8 cellular contexts compared by ENCODE assay signal in the genomic region with DNA sequence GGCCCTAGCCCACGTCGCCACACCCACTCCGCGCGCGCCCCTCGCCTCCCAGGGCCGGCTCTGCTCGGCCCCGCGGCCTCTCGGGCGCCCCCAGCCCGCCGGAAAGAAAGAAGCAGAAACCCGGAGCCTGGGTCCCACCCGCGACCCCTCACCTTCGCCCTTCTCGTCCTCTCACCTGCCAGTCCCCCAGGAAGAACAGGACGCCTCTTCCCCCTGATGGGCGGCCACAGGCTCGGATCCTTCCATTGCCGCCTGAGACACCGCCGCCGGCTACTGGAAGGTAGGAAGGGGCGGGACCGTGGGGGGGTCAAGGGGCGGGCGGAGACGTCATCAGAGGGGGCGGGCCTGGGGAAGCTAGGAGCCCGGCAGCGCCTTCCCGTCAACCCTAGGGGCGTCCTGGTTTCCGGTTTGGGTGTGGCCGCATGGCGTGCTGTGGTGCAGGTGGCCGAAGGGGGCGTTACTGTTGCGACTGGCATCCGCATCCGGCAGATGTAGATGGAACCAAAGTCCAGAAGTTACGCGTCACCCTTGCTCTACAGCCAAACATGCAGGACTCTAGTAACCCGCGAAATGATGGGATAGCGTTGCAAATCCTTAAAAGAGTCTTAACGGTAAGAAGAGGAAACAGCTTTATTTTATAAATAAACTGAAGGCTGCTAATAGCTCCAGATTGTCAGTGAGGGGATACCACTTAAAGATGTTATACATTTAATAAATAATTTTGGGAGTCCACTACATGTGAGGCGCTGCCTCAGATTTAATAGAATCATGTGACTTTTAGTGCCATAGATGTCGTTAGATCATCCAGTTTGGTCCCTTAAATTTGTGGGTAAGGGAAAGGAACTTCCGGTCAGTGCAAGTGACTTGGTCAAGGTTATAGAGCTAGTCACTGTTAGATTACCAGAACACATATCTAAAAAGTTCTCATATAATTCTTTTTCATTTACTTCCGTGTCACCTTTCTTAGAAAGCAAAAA. TPM values are rescaled to one million over a fixed set of nuclear protein-coding genes. Genes with fewer than 3 reads are reported as not detected.
DNase-seq lines count a peak whose midpoint lies in the region; ATAC-seq and TF ChIP-seq lines count a peak whose summit lies in the region.

TSS of gene UBA6 (minus strand) at position 282 of the 977 bp plus-strand sequence. CDS start at position 246, 36 bp downstream.

- H3K4me3 ChIP-seq in PC-9 (peak within 1 kb of the TSS; percentile 84), mucosa of rectum (ENCODE audit: low read length in 2 of 2) (peak within 1 kb of the TSS; percentile 92 to 97)

- no peaks in the 10 kb centered on the region for H4K20me1 ChIP-seq in PC-9 (ENCODE audit: insufficient read depth)

- TF ChIP-seq POLR2A in erythroblast (IDR thresholded peaks at IDR 0.05; ENCODE audit: low read length) = peak; percentile 51

- DNase-seq in DMS79 (lab: John Stamatoyannopoulos, UW) (peak; percentile 88), KBM-7 (peak; percentile 93), PC-9 (peak; percentile 89), erythroblast (lab: John Stamatoyannopoulos, UW) (peak; percentile 97)
- DNase-seq in activated T-cell treated with anti-CD3 and anti-CD28 coated beads, Interleukin-2, amount 50 U/mL, for 1 hour = peak; percentile 90
- peak; percentile 96 for DNase-seq in stimulated activated CD8-positive, alpha-beta memory T cell treated with anti-CD3 and anti-CD28 coated beads, Interleukin-4, amount 100 ng/mL, for 48 hours

- no peaks in the 10 kb centered on the region for H3K36me3 ChIP-seq in PC-9 (ENCODE audit: low read depth)
- no peaks in the 10 kb centered on the region for H3K36me3 ChIP-seq in mucosa of rectum (ENCODE audit: control insufficient read depth in 2 of 2, insufficient read depth in 2 of 2, low read length in 2 of 2)

- TF ChIP-seq CTCF in PC-9 (conservative IDR thresholded peaks at IDR 0.05) = peak; percentile 54; the same call in 1 of the 2 replicates

- H3K27me3 ChIP-seq in PC-9 (ENCODE audit: insufficient read depth, low read depth) (no peaks in the 10 kb centered on the region), mucosa of rectum (ENCODE audit: control insufficient read depth in 2 of 2, insufficient read depth in 2 of 2, low read length in 2 of 2) (no peaks in the 10 kb centered on the region)

- peaks cover 66% of the 10 kb centered on the region for H3K79me2 ChIP-seq in PC-9 (ENCODE audit: low read depth)

- peak within 1 kb of the TSS; percentile 87 for H3K4me2 ChIP-seq in PC-9

- BruUV-seq in PC-9 (replicated peaks; lab: Mats Ljungman, UMichigan) = TSS peak; percentile 35

- peaks cover 10% of the 10 kb centered on the region; the same call in 1 of the 2 replicates for H3F3A ChIP-seq in PC-9 (ENCODE audit: insufficient read depth, low read depth)

- H3K9me3 ChIP-seq in PC-9 (ENCODE audit: insufficient read depth, low read depth) (no peaks in the 10 kb centered on the region), mucosa of rectum (ENCODE audit: control insufficient read depth in 2 of 2, low read length in 2 of 2) (no peaks in the 10 kb centered on the region)

- POLR2A ChIA-PET in PC-9 (lab: Charles Lee; ENCODE audit: unreplicated experiment) = interaction anchor here (0.6 to 0.7 kb wide), 3 partner anchors 65 to 272 kb away, joined by 4 to 19 read pairs (median 6); no protein-coding TSS in a partner anchor

- H3K9me2 ChIP-seq in PC-9 (ENCODE audit: insufficient read depth) = no peaks in the 10 kb centered on the region

- peak within 1 kb of the TSS; percentile 86 for H3K27ac ChIP-seq in PC-9
- peak within 1 kb of the TSS; percentile 81 to 89 for H3K27ac ChIP-seq in mucosa of rectum (ENCODE audit: low read depth in 2 of 2, low read length in 2 of 2)

- peak within 1 kb of the TSS; percentile 83 to 95 for H3K9ac ChIP-seq in mucosa of rectum (ENCODE audit: low read depth in 1 of 2, low read length in 2 of 2)

- CTCF ChIA-PET in PC-9 (lab: Charles Lee) = interaction anchor here (1.1 to 1.7 kb wide), 2 partner anchors 11 to 45 kb away, joined by 3 to 7 read pairs; no protein-coding TSS in a partner anchor

- H2AFZ ChIP-seq in PC-9 = peak within 1 kb of the TSS; percentile 94

- intact Hi-C loops in PC-9 (cut with micrococcal nuclease; ENCODE audit: unreplicated experiment) = loop anchor here (2.0 kb wide), 1 partner anchor 156 kb away; the partner anchor contains the start of gene CENPC

- H3K4me1 ChIP-seq in PC-9 (replicated peaks; ENCODE audit: insufficient read depth) = peaks cover 12% of the 10 kb centered on the region
- peaks cover 0 to 3% of the 10 kb centered on the region in 2 donors for H3K4me1 ChIP-seq in mucosa of rectum (ENCODE audit: control insufficient read depth in 2 of 2, insufficient read depth in 2 of 2, low read length in 2 of 2)

- in situ Hi-C loops in KBM-7 (cut with MboI; ENCODE audit: low pct_unique_long_range_greater_than_20kb, low sequenced_read_pairs) = no loop called here

- ATAC-seq in GM21717 (IDR thresholded peaks at IDR 0.05; ENCODE audit: unreplicated experiment) = peak; percentile 99

RNA-seq across cellular contexts. Expression of gene UBA6, which starts in this region (rescaled TPM):
- total RNA-seq in PC-9 (2021) = 51.0 and 64.2 TPM in 2 replicates

Comparison
In these comparisons a context has a peak if more than half of its experiments do, and no peak if none do; other contexts are left out.
1. Peak in every context shown above with its lines: DNase-seq, ATAC-seq, H3K4me3 ChIP-seq and H3K27ac ChIP-seq.